In the genomic region with DNA sequence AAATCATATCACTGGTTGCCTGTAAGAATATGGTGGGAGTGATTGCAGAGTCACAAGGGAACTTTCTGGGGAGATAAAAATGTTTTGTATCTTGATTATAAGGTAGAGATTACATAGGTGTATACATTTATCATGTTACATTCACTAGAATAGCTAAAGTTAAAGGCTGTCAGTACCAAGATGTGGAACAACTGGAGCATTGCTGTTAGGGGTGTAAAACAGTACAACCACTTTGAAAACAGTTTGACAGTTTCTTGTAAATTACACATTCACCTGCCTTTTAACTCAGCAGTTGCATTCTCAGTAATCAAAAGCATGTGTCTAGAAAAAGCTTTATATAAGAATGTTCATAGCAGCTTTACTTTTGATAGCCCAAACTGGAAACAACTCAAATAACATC, we compare ENCODE assay signal across 13 cellular contexts.
"Had no signal": no experiment of that assay in that cellular context is flagged by ENCODE, and none has a peak within 500 bp of the region (broad histone marks: within the 10 kb centered on the region; RNA-seq: fewer than 3 reads in every experiment).

No MANE protein-coding gene starts in this region.

- H3K27ac Mint-ChIP-seq: activated T-helper 1 cell treated with anti-CD3 and anti-CD28 coated beads, Interleukin-12 subunit alpha, Interleukin-12 subunit beta, Interleukin-2, Interleukin-4 antibody, amounts not matched to agents 30 ng/mL and 10 ng/mL and 1 ng/mL, durations not matched to agents 14 hours and 24 hours and 36 hours; nephron; type B pancreatic cell had no signal

- H3K27ac ChIP-seq: esophagus squamous epithelium, testis had no signal

- H3K9me3 Mint-ChIP-seq: nephron, type B pancreatic cell had no signal

- ATAC-seq: sciatic nerve had no signal

- H3K4me1 Mint-ChIP-seq: nephron had no signal

- H3K4me1 ChIP-seq: esophagus squamous epithelium, testis had no signal

- H3K9me3 ChIP-seq: esophagus squamous epithelium, testis had no signal

- H3K4me3 ChIP-seq: esophagus squamous epithelium, smooth muscle cell, testis had no signal

- H3K27me3 Mint-ChIP-seq: type B pancreatic cell had no signal

- H3K27me3 ChIP-seq: esophagus squamous epithelium, testis had no signal

- DNase-seq: activated naive CD4-positive, alpha-beta T cell treated with Interleukin-2 at 50 U/mL for 16 hours; dermis blood vessel endothelial cell; effector memory CD4-positive, alpha-beta T cell; esophagus squamous epithelium; mesendoderm; nucleus accumbens; stimulated activated CD4-positive, alpha-beta T cell treated with anti-CD3 and anti-CD28 coated beads, Interleukin-4, amount 100 ng/mL, for 1 hour; testis had no signal

- H3K4me3 Mint-ChIP-seq: activated T-helper 1 cell treated with anti-CD3 and anti-CD28 coated beads, Interleukin-12 subunit alpha, Interleukin-12 subunit beta, Interleukin-2, Interleukin-4 antibody, amounts not matched to agents 30 ng/mL and 10 ng/mL and 1 ng/mL, durations not matched to agents 14 hours and 24 hours and 36 hours; nephron; type B pancreatic cell had no signal
